8 cellular contexts compared by ENCODE assay signal in genomic region chr16:81625544-81626152, GRCh38.
DNase-seq lines count a peak whose midpoint lies in the region; ATAC-seq and TF ChIP-seq lines count a peak whose summit lies in the region.

No MANE protein-coding gene starts in this region.

- H3K4me1 Mint-ChIP-seq in endothelial cell (ENCODE audit: unreplicated experiment), result peaks cover 31% of the 10 kb centered on the region

- no peak for ATAC-seq in HG03521 (IDR thresholded peaks at IDR 0.05; ENCODE audit: unreplicated experiment)

- H3K27ac ChIP-seq in neutrophil, result peak overlapping the region; percentile 5

- no peak overlapping the region for H3K4me3 Mint-ChIP-seq in endothelial cell (ENCODE audit: unreplicated experiment)

- H3K9me3 ChIP-seq in neutrophil, result no peaks in the 10 kb centered on the region

- DNase-seq in GM03348 (ENCODE audit: low spot score), result peak; percentile 71
- DNase-seq in HT1080 (ENCODE audit: low read depth), result peak; percentile 60
- DNase-seq in endothelial cell (ENCODE audit: low spot score), result no peak
- DNase-seq in DMS153 treated with DMSO at 0.1 percent for 48 hours (lab: John Stamatoyannopoulos, UW; ENCODE audit: unreplicated experiment), result no peak
- DNase-seq in RPMI8226, result no peak
- no peak for DNase-seq in erythroblast (lab: John Stamatoyannopoulos, UW)

- H3K4me1 ChIP-seq in neutrophil (ENCODE audit: control insufficient read depth in 1 of 2, insufficient read depth in 1 of 2, low read depth in 1 of 2, low read length in 1 of 2), result peaks cover 0 to 3% of the 10 kb centered on the region in 2 experiments

- H3K27me3 ChIP-seq in neutrophil, result no peaks in the 10 kb centered on the region

- TF ChIP-seq POLR2A in erythroblast (IDR thresholded peaks at IDR 0.05; ENCODE audit: low read length), result no peak

- H3K27me3 Mint-ChIP-seq in endothelial cell (ENCODE audit: unreplicated experiment), result peaks cover 11% of the 10 kb centered on the region

- peaks cover 51% of the 10 kb centered on the region for H3K36me3 ChIP-seq in neutrophil

- TF ChIP-seq CTCF in endothelial cell (IDR thresholded peaks at IDR 0.05; ENCODE audit: unreplicated experiment), result no peak
- TF ChIP-seq CTCF in neutrophil (IDR thresholded peaks at IDR 0.05), result no peak

- peak overlapping the region; percentile 72 for H3K27ac Mint-ChIP-seq in endothelial cell (ENCODE audit: unreplicated experiment)

- H3K36me3 Mint-ChIP-seq in endothelial cell (ENCODE audit: low read depth, unreplicated experiment), result peaks cover 25% of the 10 kb centered on the region

- H3K4me3 ChIP-seq in neutrophil (ENCODE audit: low read depth in 1 of 2, low read length in 1 of 2), result no peak overlapping the region

- no peaks in the 10 kb centered on the region for H3K9me3 Mint-ChIP-seq in endothelial cell (ENCODE audit: unreplicated experiment)

Comparison
In these comparisons a context has a peak if more than half of its experiments do, and no peak if none do; other contexts are left out.
1. DNase-seq: peak in GM03348 (single experiment) and HT1080 (single experiment); none in endothelial cell (single experiment), DMS153 treated with DMSO at 0.1 percent for 48 hours (single experiment), RPMI8226 (single experiment) and erythroblast (0 of 2).